ENCODE assay signal across 35 cellular contexts in genomic region chr1:230565141-230565540, GRCh38.
"Had no signal": no experiment of that assay in that cellular context is flagged by ENCODE, and none has a peak within 500 bp of the region (broad histone marks: within the 10 kb centered on the region; RNA-seq: fewer than 3 reads in every experiment).

No MANE protein-coding gene starts in this region.

- H3K4me1 ChIP-seq: ascending aorta had no signal

- DNase-seq: activated B cell treated with CpG ODN at 0.5 μM for 24 hours; activated CD4-positive, alpha-beta memory T cell treated with anti-CD3 and anti-CD28 coated beads for 36 hours; activated CD4-positive, alpha-beta T cell treated with anti-CD3 and anti-CD28 coated beads for 4 hours; activated CD4-positive, alpha-beta T cell treated with anti-CD3 and anti-CD28 coated beads, Interleukin-2, amount 10 ng/mL, durations not matched to agents 24 days and 14 days; activated CD4-positive, alpha-beta T cell treated with anti-CD3 and anti-CD28 coated beads, Interleukin-2, amount 50 U/mL, for 1 hour; activated CD4-positive, alpha-beta T cell treated with anti-CD3 and anti-CD28 coated beads, Interleukin-2, amount 50 U/mL, for 4 hours; activated CD4-positive, CD25-positive, alpha-beta regulatory T cell treated with anti-CD3 and anti-CD28 coated beads, Interleukin-2, amount 50 U/mL, for 72 hours; activated CD8-positive, alpha-beta memory T cell treated with anti-CD3 and anti-CD28 coated beads, Interleukin-2, amount 50 U/mL, for 4 hours; activated CD8-positive, alpha-beta T cell treated with anti-CD3 and anti-CD28 coated beads for 36 hours; activated effector memory CD4-positive, alpha-beta T cell treated with Interleukin-2 at 50 U/mL for 16 hours; activated gamma-delta T cell; activated naive CD4-positive, alpha-beta T cell treated with anti-CD3 and anti-CD28 coated beads, Interleukin-2, amount 10 ng/mL, durations not matched to agents 7 days and 5 days; activated naive CD4-positive, alpha-beta T cell treated with Interleukin-2 at 50 U/mL for 16 hours; activated naive CD8-positive, alpha-beta T cell treated with anti-CD3 and anti-CD28 coated beads, Interleukin-2, amount 10 ng/mL, durations not matched to agents 7 days and 5 days; activated naive CD8-positive, alpha-beta T cell treated with anti-CD3 and anti-CD28 coated beads, Interleukin-2, amount 50 U/mL, for 24 hours; activated T-cell treated with anti-CD3 and anti-CD28 coated beads for 4 hours; activated T-cell treated with anti-CD3 and anti-CD28 coated beads, Interleukin-2, amount 50 U/mL, for 24 hours; activated T-cell treated with anti-CD3 and anti-CD28 coated beads, Interleukin-2, amount 50 U/mL, for 48 hours; amygdala; anterior cingulate cortex; caudate nucleus; SW 1271; T-helper 1 cell; T-helper 2 cell; T-helper 9 cell had no signal

- H3K4me3 ChIP-seq: ascending aorta, cardiac muscle cell had no signal

- H3K9me3 ChIP-seq: ascending aorta had no signal

- H3K27ac Mint-ChIP-seq: activated B cell treated with CpG ODN at 0.5 μM for 24 hours; activated CD4-positive, alpha-beta memory T cell treated with anti-CD3 and anti-CD28 coated beads for 36 hours; activated CD4-positive, alpha-beta T cell treated with anti-CD3 and anti-CD28 coated beads, Interleukin-2, amount 10 ng/mL, durations not matched to agents 24 days and 14 days; activated CD8-positive, alpha-beta T cell treated with anti-CD3 and anti-CD28 coated beads for 36 hours; activated naive CD4-positive, alpha-beta T cell treated with anti-CD3 and anti-CD28 coated beads, Interleukin-2, amount 10 ng/mL, durations not matched to agents 7 days and 5 days; activated naive CD4-positive, alpha-beta T cell treated with anti-CD3 and anti-CD28 coated beads, Interleukin-2, amount 50 U/mL, for 24 hours; activated naive CD8-positive, alpha-beta T cell; activated naive CD8-positive, alpha-beta T cell treated with anti-CD3 and anti-CD28 coated beads, Interleukin-2, amount 10 ng/mL, durations not matched to agents 7 days and 5 days; activated naive CD8-positive, alpha-beta T cell treated with anti-CD3 and anti-CD28 coated beads, Interleukin-2, amount 50 U/mL, for 24 hours; activated T-cell treated with anti-CD3 and anti-CD28 coated beads, Interleukin-2, amount 50 U/mL, for 24 hours; activated T-helper 2 cell treated with anti-CD3 and anti-CD28 coated beads, Interferon-gamma antibody, Interleukin-2, Interleukin-4, amounts not matched to agents 10 μg/mL and 5 μg/mL and 100 μg/mL, durations not matched to agents 14 hours and 24 hours and 36 hours; T-helper 1 cell treated with Interleukin-12 subunit alpha and Interleukin-12 subunit beta and Interleukin-4 antibody, amounts not matched to agents 30 μg/mL and 1 μg/mL, for 36 hours; T-helper 2 cell treated with Interferon-gamma antibody and Interleukin-4, amounts not matched to agents 5 μg/mL and 100 μg/mL, for 36 hours had no signal

- H3K4me1 Mint-ChIP-seq: activated B cell treated with CpG ODN at 0.5 μM for 24 hours; activated naive CD4-positive, alpha-beta T cell treated with anti-CD3 and anti-CD28 coated beads, Interleukin-2, amount 10 ng/mL, durations not matched to agents 7 days and 5 days; activated naive CD4-positive, alpha-beta T cell treated with anti-CD3 and anti-CD28 coated beads, Interleukin-2, amount 50 U/mL, for 24 hours; activated naive CD8-positive, alpha-beta T cell treated with anti-CD3 and anti-CD28 coated beads, Interleukin-2, amount 10 ng/mL, durations not matched to agents 7 days and 5 days; central memory CD8-positive, alpha-beta T cell had no signal

- H3K9me3 Mint-ChIP-seq: activated B cell treated with CpG ODN at 0.5 μM for 24 hours; activated CD4-positive, alpha-beta memory T cell treated with anti-CD3 and anti-CD28 coated beads for 36 hours; activated CD8-positive, alpha-beta T cell treated with anti-CD3 and anti-CD28 coated beads for 36 hours; activated naive CD4-positive, alpha-beta T cell treated with anti-CD3 and anti-CD28 coated beads, Interleukin-2, amount 10 ng/mL, durations not matched to agents 7 days and 5 days; activated naive CD4-positive, alpha-beta T cell treated with anti-CD3 and anti-CD28 coated beads, Interleukin-2, amount 50 U/mL, for 24 hours; activated naive CD8-positive, alpha-beta T cell treated with anti-CD3 and anti-CD28 coated beads, Interleukin-2, amount 10 ng/mL, durations not matched to agents 7 days and 5 days; activated naive CD8-positive, alpha-beta T cell treated with anti-CD3 and anti-CD28 coated beads, Interleukin-2, amount 50 U/mL, for 24 hours; activated T-cell treated with anti-CD3 and anti-CD28 coated beads, Interleukin-2, amount 50 U/mL, for 24 hours; activated T-helper 2 cell treated with anti-CD3 and anti-CD28 coated beads, Interferon-gamma antibody, Interleukin-2, Interleukin-4, amounts not matched to agents 10 μg/mL and 5 μg/mL and 100 μg/mL, durations not matched to agents 14 hours and 24 hours and 36 hours; central memory CD8-positive, alpha-beta T cell; T-helper 1 cell treated with Interleukin-12 subunit alpha and Interleukin-12 subunit beta and Interleukin-4 antibody, amounts not matched to agents 30 μg/mL and 1 μg/mL, for 36 hours; T-helper 2 cell treated with Interferon-gamma antibody and Interleukin-4, amounts not matched to agents 5 μg/mL and 100 μg/mL, for 36 hours had no signal

- ATAC-seq: activated CD8-positive, alpha-beta T cell treated with anti-CD3 and anti-CD28 coated beads for 36 hours; activated naive CD8-positive, alpha-beta T cell treated with anti-CD3 and anti-CD28 coated beads, Interleukin-2, amount 50 U/mL, for 24 hours had no signal

- H3K4me3 Mint-ChIP-seq: activated B cell treated with CpG ODN at 0.5 μM for 24 hours; activated CD4-positive, alpha-beta memory T cell treated with anti-CD3 and anti-CD28 coated beads for 36 hours; activated CD4-positive, alpha-beta T cell treated with anti-CD3 and anti-CD28 coated beads, Interleukin-2, amount 10 ng/mL, durations not matched to agents 24 days and 14 days; activated CD8-positive, alpha-beta T cell treated with anti-CD3 and anti-CD28 coated beads for 36 hours; activated naive CD4-positive, alpha-beta T cell treated with anti-CD3 and anti-CD28 coated beads, Interleukin-2, amount 10 ng/mL, durations not matched to agents 7 days and 5 days; activated naive CD4-positive, alpha-beta T cell treated with anti-CD3 and anti-CD28 coated beads, Interleukin-2, amount 50 U/mL, for 24 hours; activated naive CD8-positive, alpha-beta T cell; activated naive CD8-positive, alpha-beta T cell treated with anti-CD3 and anti-CD28 coated beads, Interleukin-2, amount 10 ng/mL, durations not matched to agents 7 days and 5 days; activated naive CD8-positive, alpha-beta T cell treated with anti-CD3 and anti-CD28 coated beads, Interleukin-2, amount 50 U/mL, for 24 hours; activated T-cell treated with anti-CD3 and anti-CD28 coated beads, Interleukin-2, amount 50 U/mL, for 24 hours; brain; central memory CD8-positive, alpha-beta T cell; T-helper 1 cell treated with Interleukin-12 subunit alpha and Interleukin-12 subunit beta and Interleukin-4 antibody, amounts not matched to agents 30 μg/mL and 1 μg/mL, for 36 hours; T-helper 2 cell treated with Interferon-gamma antibody and Interleukin-4, amounts not matched to agents 5 μg/mL and 100 μg/mL, for 36 hours had no signal

- H3K27me3 ChIP-seq: ascending aorta, cardiac muscle cell had no signal

- H3K27ac ChIP-seq: ascending aorta, cardiac muscle cell, VCaP had no signal

- H3K36me3 ChIP-seq: ascending aorta, cardiac muscle cell had no signal

- H3K36me3 Mint-ChIP-seq: activated CD4-positive, alpha-beta memory T cell treated with anti-CD3 and anti-CD28 coated beads for 36 hours; activated naive CD4-positive, alpha-beta T cell treated with anti-CD3 and anti-CD28 coated beads, Interleukin-2, amount 10 ng/mL, durations not matched to agents 7 days and 5 days; activated naive CD4-positive, alpha-beta T cell treated with anti-CD3 and anti-CD28 coated beads, Interleukin-2, amount 50 U/mL, for 24 hours; activated naive CD8-positive, alpha-beta T cell; activated naive CD8-positive, alpha-beta T cell treated with anti-CD3 and anti-CD28 coated beads, Interleukin-2, amount 10 ng/mL, durations not matched to agents 7 days and 5 days; brain had no signal
